In genomic region chr15:64355559-64356442, GRCh38 we compare ENCODE assay signal across 8 cellular contexts. TPM values are rescaled to one million over a fixed set of nuclear protein-coding genes. Genes with fewer than 3 reads are reported as not detected.
DNase-seq lines count a peak whose midpoint lies in the region; ATAC-seq and TF ChIP-seq lines count a peak whose summit lies in the region.

TSS of gene CSNK1G1 (minus strand) at chr15:64356173. CDS start at chr15:64300499, 55,674 bp downstream.

- H3K27me3 Mint-ChIP-seq in activated CD4-positive, alpha-beta T cell treated with anti-CD3 and anti-CD28 coated beads for 36 hours = no peaks in the 10 kb centered on the region

- peaks cover 5% of the 10 kb centered on the region for H3K36me3 Mint-ChIP-seq in activated CD4-positive, alpha-beta T cell treated with anti-CD3 and anti-CD28 coated beads for 36 hours (ENCODE audit: low read depth)

- POLR2A ChIA-PET in activated CD4-positive, alpha-beta T cell treated with anti-CD3 and anti-CD28 coated beads for 36 hours (lab: Charles Lee) = interaction anchor here (1.1 to 1.5 kb wide), 2 partner anchors 32 to 82 kb away, joined by 3 read pairs; partner anchors contain the start of gene TRIP4

- intact Hi-C loops in activated CD4-positive, alpha-beta T cell treated with anti-CD3 and anti-CD28 coated beads for 36 hours (cut with DNase I, micrococcal nuclease) = loop anchor here (1.0 to 10.0 kb wide), 8 partner anchors 26 to 538 kb away; partner anchors contain the start of genes CIAO2A (in 2 of the 2), PCLAF (in 2 of the 2), PPIB (in 2 of the 2) and TRIP4 (in 2 of the 2)

- CTCF ChIA-PET in activated CD4-positive, alpha-beta T cell treated with anti-CD3 and anti-CD28 coated beads for 36 hours (lab: Charles Lee) = interaction anchor here (0.7 to 1.9 kb wide), 5 partner anchors 11 to 318 kb away, joined by 3 to 5 read pairs (median 4); no protein-coding TSS in a partner anchor

- TF ChIP-seq CTCF in AG09319 (IDR thresholded peaks at IDR 0.05; ENCODE audit: low read depth, low read length) = no peak
- no peak for TF ChIP-seq CTCF in choroid plexus epithelial cell (conservative IDR thresholded peaks at IDR 0.05; ENCODE audit: low read depth, low read length)
- no peak for TF ChIP-seq CTCF in kidney epithelial cell (IDR thresholded peaks at IDR 0.05; ENCODE audit: insufficient read depth, low read length, poor library complexity, severe bottlenecking)

- no peaks in the 10 kb centered on the region for H3K9me3 Mint-ChIP-seq in activated CD4-positive, alpha-beta T cell treated with anti-CD3 and anti-CD28 coated beads for 36 hours (ENCODE audit: low read depth)

- peaks cover 17% of the 10 kb centered on the region for H3K4me1 Mint-ChIP-seq in activated CD4-positive, alpha-beta T cell treated with anti-CD3 and anti-CD28 coated beads for 36 hours

- peak; percentile 97 for ATAC-seq in HG03442 (IDR thresholded peaks at IDR 0.05; ENCODE audit: unreplicated experiment)
- peak; percentile 99 for ATAC-seq in activated CD4-positive, alpha-beta T cell treated with anti-CD3 and anti-CD28 coated beads for 36 hours

- peak within 1 kb of the TSS; percentile 89 for H3K4me3 Mint-ChIP-seq in activated CD4-positive, alpha-beta T cell treated with anti-CD3 and anti-CD28 coated beads for 36 hours

- H3K36me3 ChIP-seq in kidney epithelial cell (ENCODE audit: control insufficient read depth, insufficient read depth, low read length) = no peaks in the 10 kb centered on the region

- peak within 1 kb of the TSS; percentile 84 for H3K27ac Mint-ChIP-seq in activated CD4-positive, alpha-beta T cell treated with anti-CD3 and anti-CD28 coated beads for 36 hours

- peak; percentile 95 for DNase-seq in AG09319 (ENCODE audit: extremely low read depth, low read depth)
- DNase-seq in GM19238 (ENCODE audit: insufficient read length, low spot score) = peak; percentile 67
- DNase-seq in NCI-H524 (lab: John Stamatoyannopoulos, UW) = peak; percentile 95 to 99
- DNase-seq in activated CD4-positive, alpha-beta T cell treated with anti-CD3 and anti-CD28 coated beads for 36 hours = peak; percentile 94
- DNase-seq in choroid plexus epithelial cell (ENCODE audit: low read depth) = peak; percentile 99
- DNase-seq in kidney epithelial cell (ENCODE audit: low read depth) = peak; percentile 89
- DNase-seq in stimulated activated CD4-positive, alpha-beta T cell treated with anti-CD3 and anti-CD28 coated beads, Interleukin-15, amount 100 ng/mL, for 48 hours (ENCODE audit: low read depth in 2 of 2) = peak; percentile 82 to 89

- H3K27me3 ChIP-seq in kidney epithelial cell (ENCODE audit: control insufficient read depth, insufficient read depth, low read length) = no peaks in the 10 kb centered on the region

- H3K4me3 ChIP-seq in choroid plexus epithelial cell (ENCODE audit: low read depth, low read length) = peak within 1 kb of the TSS; percentile 91
- H3K4me3 ChIP-seq in kidney epithelial cell (ENCODE audit: low read depth, low read length) = peak within 1 kb of the TSS; percentile 69

RNA-seq across cellular contexts. Expression of gene CSNK1G1, which starts in this region (rescaled TPM):
- total RNA-seq in activated CD4-positive, alpha-beta T cell treated with anti-CD3 and anti-CD28 coated beads for 36 hours = 10 to 100 TPM; 20.3 to 22.5 TPM
- 23.5 and 27.8 TPM in 2 replicates for total RNA-seq in kidney epithelial cell

Comparison
In these comparisons a context has a peak if more than half of its experiments do, and no peak if none do; other contexts are left out.
1. Peak in every context shown above with its lines: DNase-seq, ATAC-seq and H3K4me3 ChIP-seq.